In genomic region chr12:108320503-108321293, GRCh38 we compare ENCODE assay signal across 12 cellular contexts. TPM values are rescaled to one million over a fixed set of nuclear protein-coding genes. Genes with fewer than 3 reads are reported as not detected.
A peak's percentile ranks its signal among the peaks of the same experiment; 100 is the strongest.
DNase-seq lines count a peak whose midpoint lies in the region; ATAC-seq and TF ChIP-seq lines count a peak whose summit lies in the region.
"Had no signal": no experiment of that assay in that cellular context is flagged by ENCODE, and none has a peak within 500 bp of the region (broad histone marks: within the 10 kb centered on the region; RNA-seq: fewer than 3 reads in every experiment).

No MANE protein-coding gene starts in this region.

- peak; percentile 18; the same call in 1 of the 2 replicates for TF ChIP-seq CTCF in BE2C (IDR thresholded peaks at IDR 0.05; ENCODE audit: low read depth, low read length)
- no peak for TF ChIP-seq CTCF in WTC11 (IDR thresholded peaks at IDR 0.05)

- H3K9me3 Mint-ChIP-seq in WTC11: peaks cover 6% of the 10 kb centered on the region

- no peaks in the 10 kb centered on the region for H3K4me1 ChIP-seq in BE2C
- H3K4me1 ChIP-seq: adrenal gland, pancreas had no signal

- no peaks in the 10 kb centered on the region for H3K36me3 ChIP-seq in BE2C
- H3K36me3 ChIP-seq: adrenal gland, pancreas had no signal

- no peaks in the 10 kb centered on the region for H3K36me3 Mint-ChIP-seq in WTC11

- H3K9me3 ChIP-seq in BE2C: no peaks in the 10 kb centered on the region; the same call in 1 of the 2 replicates
- H3K9me3 ChIP-seq: adrenal gland, pancreas had no signal

- H3K27me3 Mint-ChIP-seq in WTC11 (ENCODE audit: low read depth): no peaks in the 10 kb centered on the region

- CTCF ChIA-PET in WTC11 (lab: Charles Lee): interaction anchor here (0.6 to 1.5 kb wide), 6 partner anchors 19 to 258 kb away, joined by 3 read pairs; no protein-coding TSS in a partner anchor

- peak overlapping the region; percentile 14; the same call in 1 of the 2 replicates for H3K4me3 Mint-ChIP-seq in WTC11

- H3K4me3 ChIP-seq in BE2C (ENCODE audit: low read depth, low read length): no peak overlapping the region
- H3K4me3 ChIP-seq: adrenal gland, pancreas had no signal

- no peak for DNase-seq in BE2C
- peak; percentile 28 for DNase-seq in WTC11 (ENCODE audit: low spot score)
- DNase-seq in HUDEP-2 (lab: John Stamatoyannopoulos, UW; ENCODE audit: unreplicated experiment in 76 of 76): no peak
- no peak for DNase-seq in NCI-H1092 treated with DMSO at 0.1 percent for 48 hours (lab: John Stamatoyannopoulos, UW)
- no peak for DNase-seq in activated effector memory CD4-positive, alpha-beta T cell treated with anti-CD3 and anti-CD28 coated beads, Interleukin-2, amount 50 U/mL, for 16 hours
- DNase-seq: adrenal gland; NCI-H748 treated with DMSO at 0.1 percent for 48 hours; pancreas; stimulated activated CD4-positive, alpha-beta T cell treated with anti-CD3 and anti-CD28 coated beads, Interleukin-4, amount 100 ng/mL, for 24 hours had no signal

- POLR2A ChIA-PET in WTC11 (lab: Charles Lee): no interaction called here

- H3K27ac Mint-ChIP-seq in WTC11: peak overlapping the region; percentile 56; the same call in 1 of the 2 replicates

- H3K27me3 ChIP-seq in BE2C: no peaks in the 10 kb centered on the region
- H3K27me3 ChIP-seq: adrenal gland, pancreas had no signal

- ATAC-seq in GM18868 (IDR thresholded peaks at IDR 0.05; ENCODE audit: unreplicated experiment): peak; percentile 83
- peak; percentile 57 for ATAC-seq in HG03060 (IDR thresholded peaks at IDR 0.05; ENCODE audit: low read depth, unreplicated experiment)
- peak; percentile 17 for ATAC-seq in WTC11
- ATAC-seq in HG03521 (IDR thresholded peaks at IDR 0.05; ENCODE audit: unreplicated experiment): no peak
- ATAC-seq: pancreas had no signal

- peaks cover 47% of the 10 kb centered on the region for H3K4me1 Mint-ChIP-seq in WTC11

TF ChIP-seq in WTC11, 78 proteins besides CTCF, POLR2A, EP300 and RAD21:
- TF ChIP-seq, protein P1, sequence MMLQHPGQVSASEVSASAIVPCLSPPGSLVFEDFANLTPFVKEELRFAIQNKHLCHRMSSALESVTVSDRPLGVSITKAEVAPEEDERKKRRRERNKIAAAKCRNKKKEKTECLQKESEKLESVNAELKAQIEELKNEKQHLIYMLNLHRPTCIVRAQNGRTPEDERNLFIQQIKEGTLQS (CRISPR knock-in tag; conservative IDR thresholded peaks at IDR 0.05): no peak
- TF ChIP-seq, protein P2, sequence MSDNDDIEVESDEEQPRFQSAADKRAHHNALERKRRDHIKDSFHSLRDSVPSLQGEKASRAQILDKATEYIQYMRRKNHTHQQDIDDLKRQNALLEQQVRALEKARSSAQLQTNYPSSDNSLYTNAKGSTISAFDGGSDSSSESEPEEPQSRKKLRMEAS (CRISPR knock-in tag; IDR thresholded peaks at IDR 0.05): no peak
- 0 out of 2 replicates have a peak, but pooled peaks have one; percentile 15 for TF ChIP-seq ZNF423 (CRISPR knock-in tag; IDR thresholded peaks at IDR 0.05)
- TF ChIP-seq ZNF138 (CRISPR knock-in tag; conservative IDR thresholded peaks at IDR 0.05): no peak
TF ChIP-seq in WTC11: peak in this region for 1.

RNA-seq across cellular contexts. Expression of gene CMKLR1, which starts 18.4 kb away (rescaled TPM):
- 0.36 TPM for polyA plus RNA-seq in BE2C (2012; ENCODE audit: insufficient read depth, insufficient read length, low read depth)
- 1.4 to 1.9 TPM (median 1.6 TPM) in 3 replicates for total RNA-seq in WTC11 (2021)
